In the genomic region with DNA sequence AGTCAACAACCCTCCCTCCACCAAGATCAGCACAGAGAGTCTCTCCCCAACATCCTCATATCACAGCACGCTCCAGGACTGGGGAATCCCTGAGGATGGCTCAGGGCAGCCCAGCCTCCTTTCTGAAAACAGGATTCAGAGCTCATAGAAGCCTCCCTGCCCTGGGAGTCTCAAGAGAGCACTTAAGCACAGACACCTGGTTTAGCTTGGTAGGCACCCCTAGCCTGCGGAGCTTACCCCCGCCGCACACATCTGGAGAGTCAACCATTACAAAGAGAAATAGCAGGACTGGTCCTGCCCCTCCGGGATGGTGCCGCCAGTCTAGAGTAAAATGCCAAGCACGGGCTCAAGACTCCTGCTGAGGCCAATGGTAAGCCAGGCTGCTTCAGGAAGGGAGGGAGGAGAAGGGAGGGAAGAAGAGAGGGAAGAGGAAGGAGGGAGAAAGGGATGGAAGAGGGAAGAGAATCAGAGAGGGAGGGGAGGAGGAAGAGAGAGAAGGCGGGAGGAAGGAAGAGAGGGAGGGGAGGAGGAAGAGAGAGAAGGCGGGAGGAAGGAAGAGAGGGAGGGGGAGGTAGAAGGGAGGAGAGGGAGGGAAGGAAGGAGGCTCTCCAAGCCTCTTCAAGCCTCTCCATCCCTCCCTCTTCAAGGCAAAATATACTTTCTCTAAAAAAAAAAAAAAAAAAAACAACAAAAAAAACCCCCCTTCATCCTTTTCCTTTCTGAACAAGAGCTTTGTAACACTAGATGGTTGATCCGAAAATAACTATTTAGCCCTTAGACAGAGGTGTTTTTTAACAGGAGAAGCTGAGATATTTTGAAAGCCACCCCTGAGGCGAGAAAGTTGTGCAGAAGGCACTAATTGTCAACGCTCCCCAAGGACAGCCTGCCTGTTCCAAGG, we compare ENCODE assay signal across 9 cellular contexts.
DNase-seq lines count a peak whose midpoint lies in the region; ATAC-seq and TF ChIP-seq lines count a peak whose summit lies in the region.
"Had no signal": no experiment of that assay in that cellular context is flagged by ENCODE, and none has a peak within 500 bp of the region (broad histone marks: within the 10 kb centered on the region; RNA-seq: fewer than 3 reads in every experiment).

No MANE protein-coding gene starts in this region.

- no peak for ATAC-seq in RWPE2 (ENCODE audit: low read depth)
- peak in 6 of 8 donors; percentile 22 to 41 (median 32) for ATAC-seq in heart right ventricle
- no peak for ATAC-seq in HG02588 (IDR thresholded peaks at IDR 0.05; ENCODE audit: unreplicated experiment)
- ATAC-seq: naive thymus-derived CD4-positive, alpha-beta T cell had no signal

- H3K27ac ChIP-seq in RWPE2 (ENCODE audit: poor library complexity, severe bottlenecking) = peak overlapping the region; percentile 68
- H3K27ac ChIP-seq in heart right ventricle = peak overlapping the region in 4 of 10 donors; percentile 10 to 58 (median 29)
- H3K27ac ChIP-seq in Peyer's patch = no peak overlapping the region

- H3K36me3 ChIP-seq in H7 (replicated peaks; ENCODE audit: control insufficient read depth, insufficient read depth, low read length) (no peaks in the 10 kb centered on the region), RWPE2 (ENCODE audit: low read depth) (no peaks in the 10 kb centered on the region), heart right ventricle (no peaks in the 10 kb centered on the region), Peyer's patch (no peaks in the 10 kb centered on the region)

- TF ChIP-seq POLR2A in Peyer's patch (IDR thresholded peaks at IDR 0.05) = no peak

- no peaks in the 10 kb centered on the region for H3K9me3 ChIP-seq in RWPE2 (ENCODE audit: severe bottlenecking)
- peaks cover 0 to 2% (median 0%) of the 10 kb centered on the region in 11 donors for H3K9me3 ChIP-seq in heart right ventricle
- no peaks in the 10 kb centered on the region for H3K9me3 ChIP-seq in Peyer's patch

- peaks cover 27% of the 10 kb centered on the region for H3K4me1 ChIP-seq in RWPE2 (ENCODE audit: insufficient read depth, poor library complexity, severe bottlenecking)
- peaks cover 12 to 34% (median 29%) of the 10 kb centered on the region in 9 donors for H3K4me1 ChIP-seq in heart right ventricle
- H3K4me1 ChIP-seq in Peyer's patch = no peaks in the 10 kb centered on the region

- intact Hi-C loops in heart right ventricle (cut with DNase I) = loop anchor here in 1 of 10 donors (10.0 kb wide), 1 partner anchor 901 kb away; no protein-coding TSS in a partner anchor

- 17 to 19% methylated on average over 12 of the region's 12 CpGs for WGBS in heart right ventricle, 2 donors

- H3K4me3 ChIP-seq in H7 (ENCODE audit: insufficient read depth, low read depth, low read length) = peak overlapping the region; percentile 42
- no peak overlapping the region for H3K4me3 ChIP-seq in RWPE2 (ENCODE audit: severe bottlenecking)
- peak overlapping the region in 6 of 10 donors; percentile 0 to 24 (median 15) for H3K4me3 ChIP-seq in heart right ventricle
- H3K4me3 ChIP-seq in Peyer's patch = no peak overlapping the region

- H3K27me3 ChIP-seq in H7 (ENCODE audit: control insufficient read depth, insufficient read depth, low read length) (peaks cover 2% of the 10 kb centered on the region; the same call in 1 of the 2 replicates), RWPE2 (ENCODE audit: insufficient read depth, poor library complexity, severe bottlenecking) (no peaks in the 10 kb centered on the region), heart right ventricle (peaks cover 0 to 12% (median 5%) of the 10 kb centered on the region in 7 donors), Peyer's patch (no peaks in the 10 kb centered on the region)

- peak; percentile 68 for DNase-seq in H7
- DNase-seq in RWPE2 (ENCODE audit: low spot score) = no peak
- no peak for DNase-seq in heart right ventricle
- DNase-seq in retina = peak; percentile 56
- no peak for DNase-seq in Peyer's patch
- no peak for DNase-seq in COLO829 (ENCODE audit: low spot score)
- DNase-seq in dedifferentiated amniotic fluid mesenchymal stem cell (ENCODE audit: extremely low spot score) = no peak
- DNase-seq: naive thymus-derived CD4-positive, alpha-beta T cell had no signal

- TF ChIP-seq CTCF in RWPE2 (IDR thresholded peaks at IDR 0.05; ENCODE audit: poor library complexity, severe bottlenecking) (no peak), heart right ventricle (IDR thresholded peaks at IDR 0.05) (no peak), Peyer's patch (IDR thresholded peaks at IDR 0.05) (no peak)

Comparison
In these comparisons a context has a peak if more than half of its experiments do, and no peak if none do; other contexts are left out.
1. DNase-seq: peak in H7 (single experiment) and retina (single experiment); none in RWPE2 (single experiment), heart right ventricle (0 of 2), Peyer's patch (0 of 3), COLO829 (single experiment) and dedifferentiated amniotic fluid mesenchymal stem cell (single experiment).
2. H3K4me3 ChIP-seq: peak in H7 (single experiment) and heart right ventricle (6 of 10); none in RWPE2 (single experiment) and Peyer's patch (0 of 4).
3. ATAC-seq: peak in heart right ventricle (6 of 8); none in RWPE2 (single experiment) and HG02588 (single experiment).